1 cellular context compared by ENCODE assay signal in genomic region chr13:95403349-95404140, GRCh38.
TF ChIP-seq lines count a peak whose summit lies in the region.

No MANE protein-coding gene starts in this region.

TF ChIP-seq in GM12878, 131 proteins besides CTCF, POLR2A, EP300 and RAD21 (continued from another document):
- TF ChIP-seq MXI1 (IDR thresholded peaks at IDR 0.05; ENCODE audit: low read depth, low read length) (no peak), RUNX3 (IDR thresholded peaks at IDR 0.05; ENCODE audit: low read length) (no peak), POLR2AphosphoS2 (IDR thresholded peaks at IDR 0.05; ENCODE audit: low read depth, low read length) (no peak), ZBTB4 (CRISPR knock-in tag; IDR thresholded peaks at IDR 0.05) (no peak), CEBPZ (IDR thresholded peaks at IDR 0.05; ENCODE audit: low read depth, low read length) (no peak), IKZF1 (conservative IDR thresholded peaks at IDR 0.05) (no peak), NKRF (conservative IDR thresholded peaks at IDR 0.05) (no peak)
